ENCODE assay signal across 24 cellular contexts in genomic region chr3:13288732-13289718, GRCh38.
A peak's percentile ranks its signal among the peaks of the same experiment; 100 is the strongest.
DNase-seq lines count a peak whose midpoint lies in the region; ATAC-seq, FAIRE-seq and TF ChIP-seq lines count a peak whose summit lies in the region.
"Had no signal": no experiment of that assay in that cellular context is flagged by ENCODE, and none has a peak within 500 bp of the region (broad histone marks: within the 10 kb centered on the region; RNA-seq: fewer than 3 reads in every experiment).

No MANE protein-coding gene starts in this region.

- TF ChIP-seq CTCF in left ventricle myocardium inferior (IDR thresholded peaks at IDR 0.05; ENCODE audit: borderline replicate concordance): no peak
- TF ChIP-seq CTCF in astrocyte (IDR thresholded peaks at IDR 0.05; ENCODE audit: insufficient read depth, low read depth, low read length): no peak
- no peak for TF ChIP-seq CTCF in upper lobe of right lung (IDR thresholded peaks at IDR 0.05)
- TF ChIP-seq CTCF in coronary artery (IDR thresholded peaks at IDR 0.05): no peak

- H3K79me2 ChIP-seq in astrocyte (ENCODE audit: insufficient read depth, low read length): no peaks in the 10 kb centered on the region

- H3K4me3 ChIP-seq in left ventricle myocardium inferior: no peak overlapping the region
- H3K4me3 ChIP-seq in astrocyte (ENCODE audit: insufficient read depth, low read depth, low read length): no peak overlapping the region
- H3K4me3 ChIP-seq in upper lobe of right lung: no peak overlapping the region
- H3K4me3 ChIP-seq in coronary artery: no peak overlapping the region
- H3K4me3 ChIP-seq: dorsolateral prefrontal cortex, neural progenitor cell, psoas muscle, SK-N-MC, skin epidermis had no signal

- peaks cover 75% of the 10 kb centered on the region for H3K27me3 ChIP-seq in left ventricle myocardium inferior (ENCODE audit: low read depth)
- peaks cover 11% of the 10 kb centered on the region for H3K27me3 ChIP-seq in astrocyte (ENCODE audit: insufficient read depth, low read length)
- peaks cover 36% of the 10 kb centered on the region for H3K27me3 ChIP-seq in upper lobe of right lung
- H3K27me3 ChIP-seq: dorsolateral prefrontal cortex had no signal

- intact Hi-C loops in Right ventricle myocardium superior (cut with DNase I) (no loop called here), left ventricle myocardium inferior (cut with micrococcal nuclease) (no loop called here), upper lobe of right lung (cut with DNase I) (no loop called here)

- H3K4me2 ChIP-seq in astrocyte (ENCODE audit: low read length): no peak overlapping the region
- H3K4me2 ChIP-seq: neural progenitor cell had no signal

- H4K20me1 ChIP-seq in astrocyte (ENCODE audit: insufficient read depth, low read length): no peaks in the 10 kb centered on the region

- H3K36me3 ChIP-seq in left ventricle myocardium inferior (no peaks in the 10 kb centered on the region), astrocyte (ENCODE audit: insufficient read depth, low read length) (no peaks in the 10 kb centered on the region), upper lobe of right lung (no peaks in the 10 kb centered on the region)
- H3K36me3 ChIP-seq: neural progenitor cell, WERI-Rb-1 had no signal

- H3K4me3 Mint-ChIP-seq in astrocyte (ENCODE audit: unreplicated experiment): no peak overlapping the region
- H3K4me3 Mint-ChIP-seq: CD8-positive, alpha-beta T cell; immature natural killer cell; stimulated activated naive CD8-positive, alpha-beta T cell treated with anti-CD3 and anti-CD28 coated beads, Interleukin-15, amount 100 ng/mL, for 72 hours; T-helper 2 cell treated with Interferon-gamma antibody and Interleukin-4, amounts not matched to agents 5 μg/mL and 100 μg/mL, for 36 hours; type B pancreatic cell had no signal

- no peak overlapping the region for H3K9ac ChIP-seq in astrocyte (ENCODE audit: low read length)
- H3K9ac ChIP-seq: neural progenitor cell had no signal

- H3K9me3 ChIP-seq in left ventricle myocardium inferior (replicated peaks) (peaks cover 17% of the 10 kb centered on the region), astrocyte (ENCODE audit: insufficient read depth, low read depth, low read length) (peaks cover 6% of the 10 kb centered on the region), upper lobe of right lung (peaks cover under 1% of the 10 kb centered on the region)

- H2AFZ ChIP-seq in astrocyte (ENCODE audit: low read depth, low read length): no peak overlapping the region
- H2AFZ ChIP-seq: neural progenitor cell had no signal

- H3K4me1 Mint-ChIP-seq in astrocyte (ENCODE audit: low read depth, unreplicated experiment): no peaks in the 10 kb centered on the region
- H3K4me1 Mint-ChIP-seq: stimulated activated naive CD8-positive, alpha-beta T cell treated with anti-CD3 and anti-CD28 coated beads, Interleukin-15, amount 100 ng/mL, for 72 hours had no signal

- no peak overlapping the region for H3K27ac Mint-ChIP-seq in astrocyte (ENCODE audit: unreplicated experiment)
- H3K27ac Mint-ChIP-seq: CD8-positive, alpha-beta T cell; immature natural killer cell; neural progenitor cell; stimulated activated naive CD8-positive, alpha-beta T cell treated with anti-CD3 and anti-CD28 coated beads, Interleukin-15, amount 100 ng/mL, for 72 hours; T-helper 2 cell treated with Interferon-gamma antibody and Interleukin-4, amounts not matched to agents 5 μg/mL and 100 μg/mL, for 36 hours; type B pancreatic cell had no signal

- H3K27ac ChIP-seq in left ventricle myocardium inferior (replicated peaks) (no peak overlapping the region), astrocyte (ENCODE audit: low read depth, low read length) (no peak overlapping the region), upper lobe of right lung (no peak overlapping the region), coronary artery (no peak overlapping the region)
- H3K27ac ChIP-seq: dorsolateral prefrontal cortex, neural progenitor cell, psoas muscle, SK-N-MC, skin epidermis, WERI-Rb-1 had no signal

- no peak for FAIRE-seq in astrocyte (lab: Jason Lieb, UNC)

- DNase-seq in Right ventricle myocardium superior: peak; percentile 9
- DNase-seq in left ventricle myocardium inferior: no peak
- DNase-seq in NCI-H2107 (lab: John Stamatoyannopoulos, UW): peak; percentile 22
- peak; percentile 13 for DNase-seq in astrocyte (ENCODE audit: low read depth)
- peak; percentile 40 for DNase-seq in upper lobe of right lung
- no peak for DNase-seq in coronary artery (ENCODE audit: low spot score)
- DNase-seq in activated T-cell treated with anti-CD3 and anti-CD28 coated beads, Interleukin-2, amount 50 U/mL, for 1 hour: no peak
- no peak for DNase-seq in GDM1 (lab: John Stamatoyannopoulos, UW)
- DNase-seq: activated CD8-positive, alpha-beta memory T cell treated with anti-CD3 and anti-CD28 coated beads, Interleukin-2, amount 50 U/mL, for 4 hours; activated gamma-delta T cell; CD8-positive, alpha-beta T cell; central memory CD4-positive, alpha-beta T cell; H7; immature natural killer cell; stimulated activated naive CD8-positive, alpha-beta T cell treated with anti-CD3 and anti-CD28 coated beads, Interleukin-15, amount 100 ng/mL, for 72 hours; WERI-Rb-1 had no signal

- H3K36me3 Mint-ChIP-seq in astrocyte (ENCODE audit: low read depth, unreplicated experiment): no peaks in the 10 kb centered on the region
- H3K36me3 Mint-ChIP-seq: CD8-positive, alpha-beta T cell; neural progenitor cell; type B pancreatic cell had no signal

- H3K27me3 Mint-ChIP-seq in astrocyte (ENCODE audit: low read depth, unreplicated experiment): peaks cover 15% of the 10 kb centered on the region

- peaks cover 10% of the 10 kb centered on the region for H3K9me3 Mint-ChIP-seq in astrocyte (ENCODE audit: unreplicated experiment)

- no peak for ATAC-seq in Right ventricle myocardium superior (ENCODE audit: poor library complexity)
- peak; percentile 32 for ATAC-seq in upper lobe of right lung
- ATAC-seq: CD8-positive, alpha-beta T cell; Panc1; psoas muscle; stimulated activated naive CD8-positive, alpha-beta T cell treated with anti-CD3 and anti-CD28 coated beads, Interleukin-15, amount 100 ng/mL, for 72 hours had no signal

- H3K4me1 ChIP-seq in left ventricle myocardium inferior: no peaks in the 10 kb centered on the region
- no peaks in the 10 kb centered on the region for H3K4me1 ChIP-seq in astrocyte (ENCODE audit: insufficient read depth, low read length)
- H3K4me1 ChIP-seq in upper lobe of right lung: no peaks in the 10 kb centered on the region
- H3K4me1 ChIP-seq: neural progenitor cell, psoas muscle had no signal

Comparison
In these comparisons a context has a peak if more than half of its experiments do, and no peak if none do; other contexts are left out.
1. DNase-seq: peak in Right ventricle myocardium superior (single experiment), NCI-H2107 (single experiment), astrocyte (single experiment) and upper lobe of right lung (single experiment); none in left ventricle myocardium inferior (single experiment), coronary artery (single experiment), activated T-cell treated with anti-CD3 and anti-CD28 coated beads, Interleukin-2, amount 50 U/mL, for 1 hour (single experiment) and GDM1 (single experiment).